Comparison of ENCODE assay signal across 21 cellular contexts in the genomic region with DNA sequence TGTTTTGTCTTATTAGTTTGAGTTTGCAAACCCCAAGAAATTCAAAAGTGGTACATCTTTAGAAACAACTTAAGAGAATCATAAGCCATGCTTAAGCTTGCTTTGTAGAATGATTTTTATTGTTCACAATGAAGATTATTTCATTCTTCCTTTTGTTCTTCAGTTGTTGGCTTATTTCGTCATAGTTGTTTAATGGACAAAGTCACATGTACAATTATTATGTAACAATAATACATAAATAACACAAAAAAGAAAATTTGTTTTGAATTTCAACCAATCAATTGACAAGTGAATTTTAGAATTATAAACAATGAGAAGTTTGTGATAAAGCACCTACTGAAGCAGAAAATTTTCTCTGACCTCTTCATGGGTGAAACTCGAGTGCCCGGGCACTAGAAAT.
DNase-seq lines count a peak whose midpoint lies in the region; ATAC-seq, FAIRE-seq and TF ChIP-seq lines count a peak whose summit lies in the region.
"Had no signal": no experiment of that assay in that cellular context is flagged by ENCODE, and none has a peak within 500 bp of the region (broad histone marks: within the 10 kb centered on the region; RNA-seq: fewer than 3 reads in every experiment).

No MANE protein-coding gene starts in this region.

- no peak overlapping the region for H3K9ac ChIP-seq in HepG2 (ENCODE audit: insufficient read depth, low read depth, low read length)
- H3K9ac ChIP-seq in mesenchymal stem cell (ENCODE audit: low read length): no peak overlapping the region
- H3K9ac ChIP-seq: BLaER1 treated with 17β-estradiol and CSF1 and Interleukin-3, amounts not matched to agents 10 nM and 100 nM had no signal

- no peak overlapping the region for H2BK120ac ChIP-seq in mesenchymal stem cell (ENCODE audit: low read depth, low read length)

- H3K27ac ChIP-seq in HepG2 (ENCODE audit: extremely low read length, insufficient read depth, low read length): no peak overlapping the region
- no peak overlapping the region for H3K27ac ChIP-seq in right lobe of liver
- H3K27ac ChIP-seq in mesenchymal stem cell (ENCODE audit: low read length, poor library complexity, severe bottlenecking): no peak overlapping the region
- H3K27ac ChIP-seq: 22Rv1; A549; BLaER1 treated with 17β-estradiol and CSF1 and Interleukin-3, amounts not matched to agents 10 nM and 100 nM; C4-2B had no signal

- FAIRE-seq in HepG2 (lab: Jason Lieb, UNC) (no peak), colon (lab: Jason Lieb, UNC) (peak; percentile 5)
- FAIRE-seq: A549, D721Med, G401.6, GM12891, GM19239 had no signal

- CTCF ChIA-PET in HepG2 (lab: Yijun Ruan, JAX; ENCODE audit: low intra/inter-chr PET ratio, low total read pairs): no interaction called here

- ATAC-seq in HepG2: no peak
- no peak for ATAC-seq in right lobe of liver
- ATAC-seq: A549; CD8-positive, alpha-beta T cell had no signal

- H3K9me3 ChIP-seq in HepG2 (ENCODE audit: low read length): no peaks in the 10 kb centered on the region
- H3K9me3 ChIP-seq in right lobe of liver: no peaks in the 10 kb centered on the region
- H3K9me3 ChIP-seq in mesenchymal stem cell (ENCODE audit: control insufficient read depth, low read length): no peaks in the 10 kb centered on the region
- H3K9me3 ChIP-seq: A549; BLaER1 treated with 17β-estradiol and CSF1 and Interleukin-3, amounts not matched to agents 10 nM and 100 nM; Caco-2 had no signal

- intact Hi-C loops in HepG2 (cut with micrococcal nuclease; ENCODE audit: unreplicated experiment): no loop called here
- intact Hi-C loops in right lobe of liver (cut with DNase I): no loop called here

- no peak overlapping the region for H3K4ac ChIP-seq in mesenchymal stem cell (ENCODE audit: low read depth in 1 of 2, low read length in 2 of 2)

- DNase-seq in HepG2 (ENCODE audit: low spot score) (no peak), right lobe of liver (no peak), mesenchymal stem cell (no peak), activated gamma-delta T cell treated with Interleukin-2 at 50 U/mL for 16 hours (no peak)
- DNase-seq in activated naive CD4-positive, alpha-beta T cell (lab: John Stamatoyannopoulos, UW): no peak
- DNase-seq: AML-193; Caco-2; Calu3; CD4-positive, alpha-beta T cell; CD8-positive, alpha-beta T cell; DMS79 treated with DMSO at 0.1 percent for 48 hours; GF-D8 had no signal

- H2BK12ac ChIP-seq in mesenchymal stem cell (ENCODE audit: low read length in 2 of 2): no peak overlapping the region

- no peak overlapping the region for H3K18ac ChIP-seq in mesenchymal stem cell (ENCODE audit: low read depth in 1 of 2, low read length in 2 of 2)

- in situ Hi-C loops in HepG2 (cut with HindIII; ENCODE audit: extremely low pct_ligation_motif_present, low pct_unique_long_range_greater_than_20kb): no loop called here

- no peak overlapping the region for H3K14ac ChIP-seq in mesenchymal stem cell (ENCODE audit: low read length in 2 of 2)

- H3K4me3 ChIP-seq in HepG2 (replicated peaks in 1 of 3; ENCODE audit: insufficient read depth in 1 of 3, low read depth in 2 of 3, low read length in 3 of 3) (no peak overlapping the region), right lobe of liver (no peak overlapping the region), mesenchymal stem cell (ENCODE audit: insufficient read depth in 1 of 2, low read depth in 1 of 2, low read length in 2 of 2) (no peak overlapping the region)
- H3K4me3 ChIP-seq: A549; BLaER1 treated with 17β-estradiol and CSF1 and Interleukin-3, amounts not matched to agents 10 nM and 100 nM had no signal

- H2AK5ac ChIP-seq in mesenchymal stem cell (ENCODE audit: low read length, severe bottlenecking): no peak overlapping the region

- no peak overlapping the region for H2BK5ac ChIP-seq in mesenchymal stem cell (ENCODE audit: low read depth, low read length, poor library complexity, severe bottlenecking)

- no peaks in the 10 kb centered on the region for H4K20me1 ChIP-seq in HepG2 (ENCODE audit: insufficient read depth, low read length)
- H4K20me1 ChIP-seq: BLaER1 treated with 17β-estradiol and CSF1 and Interleukin-3, amounts not matched to agents 10 nM and 100 nM had no signal

- H3K79me1 ChIP-seq in mesenchymal stem cell (replicated peaks; ENCODE audit: low read length, poor library complexity, severe bottlenecking): no peaks in the 10 kb centered on the region

- no peak for TF ChIP-seq CTCF in HepG2 (CRISPR knock-in tag; IDR thresholded peaks at IDR 0.05)
- no peak for TF ChIP-seq CTCF in right lobe of liver (IDR thresholded peaks at IDR 0.05)

- no peaks in the 10 kb centered on the region for H3K79me2 ChIP-seq in HepG2 (ENCODE audit: insufficient read depth, low read length)

- POLR2A ChIA-PET in HepG2 (lab: Yijun Ruan, JAX): no interaction called here

- H3K23ac ChIP-seq in mesenchymal stem cell (ENCODE audit: low read length in 2 of 2): no peak overlapping the region

- no peak overlapping the region for H2AFZ ChIP-seq in HepG2 (ENCODE audit: low read length)
- no peak overlapping the region for H2AFZ ChIP-seq in mesenchymal stem cell (ENCODE audit: low read depth, low read length)

- H4K91ac ChIP-seq in mesenchymal stem cell (ENCODE audit: low read length): peak overlapping the region; percentile 13

- H3K36me3 ChIP-seq in HepG2 (replicated peaks in 1 of 2; ENCODE audit: control insufficient read depth in 1 of 2, insufficient read depth in 2 of 2, low read length in 2 of 2): no peaks in the 10 kb centered on the region
- no peaks in the 10 kb centered on the region for H3K36me3 ChIP-seq in right lobe of liver
- H3K36me3 ChIP-seq in mesenchymal stem cell (ENCODE audit: control insufficient read depth in 1 of 2, insufficient read depth in 2 of 2, low read depth in 1 of 2, low read length in 2 of 2): no peaks in the 10 kb centered on the region
- H3K36me3 ChIP-seq: BLaER1 treated with 17β-estradiol and CSF1 and Interleukin-3, amounts not matched to agents 10 nM and 100 nM had no signal

- no peak overlapping the region for H2BK15ac ChIP-seq in mesenchymal stem cell (ENCODE audit: low read depth, poor library complexity, severe bottlenecking)

- under 1% methylated on average over 3 of the region's 3 CpGs for WGBS in HepG2 (ENCODE audit: low lambda C conversion rate)
- WGBS in right lobe of liver (ENCODE audit: insufficient coverage, low coverage, low lambda C conversion rate, missing lambda C conversion rate): 56% methylated on average over 3 of the region's 3 CpGs
- WGBS in mesenchymal stem cell: 88% methylated on average over 2 of the region's 3 CpGs

- H4K8ac ChIP-seq in mesenchymal stem cell (ENCODE audit: low read length): no peak overlapping the region

- TF ChIP-seq EP300 in HepG2 (IDR thresholded peaks at IDR 0.05; ENCODE audit: low read depth in 2 of 2, low read length in 2 of 2): no peak
- TF ChIP-seq EP300 in HepG2 (CRISPR knock-in tag; IDR thresholded peaks at IDR 0.05; ENCODE audit: borderline replicate concordance): no peak

- TF ChIP-seq RAD21 in HepG2 (CRISPR knock-in tag; IDR thresholded peaks at IDR 0.05): no peak

- TF ChIP-seq POLR2A in HepG2 (IDR thresholded peaks at IDR 0.05; ENCODE audit: insufficient read depth in 1 of 2, low read depth in 2 of 2, low read length in 2 of 2) (no peak), right lobe of liver (IDR thresholded peaks at IDR 0.05) (no peak)

- H3K27me3 ChIP-seq in HepG2 (ENCODE audit: control insufficient read depth in 1 of 2, insufficient read depth in 2 of 2, low read length in 2 of 2): no peaks in the 10 kb centered on the region
- no peaks in the 10 kb centered on the region for H3K27me3 ChIP-seq in right lobe of liver
- no peaks in the 10 kb centered on the region for H3K27me3 ChIP-seq in mesenchymal stem cell (ENCODE audit: control insufficient read depth in 1 of 2, insufficient read depth in 1 of 2, low read length in 2 of 2)
- H3K27me3 ChIP-seq: BLaER1 treated with 17β-estradiol and CSF1 and Interleukin-3, amounts not matched to agents 10 nM and 100 nM had no signal

- H3K4me1 ChIP-seq in HepG2 (ENCODE audit: insufficient read depth, low read length): no peaks in the 10 kb centered on the region
- no peaks in the 10 kb centered on the region for H3K4me1 ChIP-seq in right lobe of liver
- H3K4me1 ChIP-seq in mesenchymal stem cell (ENCODE audit: control insufficient read depth, insufficient read depth, low read depth, low read length): no peaks in the 10 kb centered on the region
- H3K4me1 ChIP-seq: A549; BLaER1 treated with 17β-estradiol and CSF1 and Interleukin-3, amounts not matched to agents 10 nM and 100 nM; Caco-2 had no signal

- H3K4me2 ChIP-seq in HepG2 (ENCODE audit: low read depth, low read length) (no peak overlapping the region), mesenchymal stem cell (ENCODE audit: low read length, poor library complexity, severe bottlenecking) (no peak overlapping the region)
- H3K4me2 ChIP-seq: A549; BLaER1 treated with 17β-estradiol and CSF1 and Interleukin-3, amounts not matched to agents 10 nM and 100 nM had no signal

- no TSS peak for BruUV-seq in HepG2 (replicated peaks; lab: Mats Ljungman, UMichigan)

TF ChIP-seq in HepG2, 621 proteins besides CTCF, POLR2A, EP300 and RAD21:
- TF ChIP-seq ATF7 (IDR thresholded peaks at IDR 0.05): peak; percentile 33; the same call in 1 of the 2 replicates
- TF ChIP-seq ATF7 (CRISPR knock-in tag; IDR thresholded peaks at IDR 0.05): no peak
- no peak for TF ChIP-seq ARNTL (CRISPR knock-in tag; IDR thresholded peaks at IDR 0.05)
- peak; percentile 13; the same call in 1 of the 2 replicates for TF ChIP-seq CEBPB (IDR thresholded peaks at IDR 0.05; ENCODE audit: borderline replicate concordance, low read depth, low read length)
